In the genomic region with DNA sequence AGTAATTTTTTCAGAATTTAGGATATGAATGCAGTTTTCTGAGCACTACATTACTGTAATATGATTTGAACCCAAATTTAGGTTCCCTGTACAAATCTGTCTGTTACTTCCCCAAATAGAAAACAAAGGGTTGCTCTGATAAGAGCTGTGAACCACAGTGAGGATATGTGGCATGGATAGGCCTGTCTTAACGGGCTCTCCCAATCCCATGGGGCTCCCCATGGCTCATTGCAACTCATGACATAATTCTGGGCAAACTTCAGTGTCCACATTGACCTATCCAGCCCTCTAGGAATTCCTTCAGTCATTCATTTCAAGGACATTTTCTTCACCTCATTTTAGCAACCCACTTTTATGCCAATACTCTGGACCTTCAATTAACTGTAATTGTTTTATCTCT, we compare ENCODE assay signal across 21 cellular contexts.
"Had no signal": no experiment of that assay in that cellular context is flagged by ENCODE, and none has a peak within 500 bp of the region (broad histone marks: within the 10 kb centered on the region; RNA-seq: fewer than 3 reads in every experiment).

No MANE protein-coding gene starts in this region.

- DNase-seq: activated CD4-positive, alpha-beta memory T cell treated with anti-CD3 and anti-CD28 coated beads for 36 hours; activated CD4-positive, alpha-beta T cell treated with anti-CD3 and anti-CD28 coated beads for 48 hours; activated naive CD4-positive, alpha-beta T cell treated with Interleukin-2 at 50 U/mL for 16 hours; activated naive CD8-positive, alpha-beta T cell treated with anti-CD3 and anti-CD28 coated beads for 36 hours; activated T-cell treated with anti-CD3 and anti-CD28 coated beads, Interleukin-2, amount 50 U/mL, for 48 hours; amygdala; cortex of kidney; endodermal cell; foreskin fibroblast; heart right ventricle; midbrain; nucleus accumbens; posterior cingulate gyrus; stimulated activated CD4-positive, alpha-beta T cell treated with anti-CD3 and anti-CD28 coated beads, Interleukin-4, amount 100 ng/mL, for 24 hours; substantia nigra; T-helper 9 cell; thyroid gland; upper lobe of right lung had no signal

- H3K4me1 ChIP-seq: heart right ventricle, thyroid gland, upper lobe of right lung had no signal

- H3K9me3 Mint-ChIP-seq: activated CD4-positive, alpha-beta memory T cell treated with anti-CD3 and anti-CD28 coated beads for 36 hours; activated naive CD8-positive, alpha-beta T cell treated with anti-CD3 and anti-CD28 coated beads for 36 hours; natural killer cell treated with Interleukin-12 subunit alpha and Interleukin-12 subunit beta and Interleukin-15 and Interleukin-18, amount 100 ng/mL, for 72 hours; stimulated activated naive CD8-positive, alpha-beta T cell treated with anti-CD3 and anti-CD28 coated beads, Interleukin-15, Interleukin-2, amounts not matched to agents 100 ng/mL and 50 ng/mL, for 24 hours had no signal

- H3K27me3 ChIP-seq: cardiac muscle cell, heart right ventricle, thyroid gland, upper lobe of right lung had no signal

- H3K4me1 Mint-ChIP-seq: activated naive CD8-positive, alpha-beta T cell treated with anti-CD3 and anti-CD28 coated beads for 36 hours had no signal

- H3K4me3 Mint-ChIP-seq: activated CD4-positive, alpha-beta memory T cell treated with anti-CD3 and anti-CD28 coated beads for 36 hours; activated naive CD8-positive, alpha-beta T cell treated with anti-CD3 and anti-CD28 coated beads for 36 hours; endodermal cell; natural killer cell treated with Interleukin-12 subunit alpha and Interleukin-12 subunit beta and Interleukin-15 and Interleukin-18, amount 100 ng/mL, for 72 hours; stimulated activated naive CD8-positive, alpha-beta T cell treated with anti-CD3 and anti-CD28 coated beads, Interleukin-15, Interleukin-2, amounts not matched to agents 100 ng/mL and 50 ng/mL, for 24 hours had no signal

- H3K4me3 ChIP-seq: cardiac muscle cell, heart right ventricle, thyroid gland, upper lobe of right lung had no signal

- ATAC-seq: natural killer cell treated with Interleukin-12 subunit alpha and Interleukin-12 subunit beta and Interleukin-15 and Interleukin-18, amount 100 ng/mL, for 72 hours; upper lobe of right lung had no signal

- H3K36me3 Mint-ChIP-seq: activated CD4-positive, alpha-beta memory T cell treated with anti-CD3 and anti-CD28 coated beads for 36 hours; activated naive CD8-positive, alpha-beta T cell treated with anti-CD3 and anti-CD28 coated beads for 36 hours; natural killer cell treated with Interleukin-12 subunit alpha and Interleukin-12 subunit beta and Interleukin-15 and Interleukin-18, amount 100 ng/mL, for 72 hours had no signal

- H3K9me3 ChIP-seq: thyroid gland, upper lobe of right lung had no signal

- H3K36me3 ChIP-seq: cardiac muscle cell, heart right ventricle, thyroid gland, upper lobe of right lung had no signal

- H3K27ac ChIP-seq: cardiac muscle cell, heart right ventricle, thyroid gland, upper lobe of right lung had no signal

- H3K27ac Mint-ChIP-seq: activated CD4-positive, alpha-beta memory T cell treated with anti-CD3 and anti-CD28 coated beads for 36 hours; activated naive CD8-positive, alpha-beta T cell treated with anti-CD3 and anti-CD28 coated beads for 36 hours; endodermal cell; natural killer cell treated with Interleukin-12 subunit alpha and Interleukin-12 subunit beta and Interleukin-15 and Interleukin-18, amount 100 ng/mL, for 72 hours; stimulated activated naive CD8-positive, alpha-beta T cell treated with anti-CD3 and anti-CD28 coated beads, Interleukin-15, Interleukin-2, amounts not matched to agents 100 ng/mL and 50 ng/mL, for 24 hours had no signal
